ENCODE assay signal across 22 cellular contexts in genomic region chrX:48681539-48682183, GRCh38. TPM values are rescaled to one million over a fixed set of nuclear protein-coding genes. Genes with fewer than 3 reads are reported as not detected.
A peak's percentile ranks its signal among the peaks of the same experiment; 100 is the strongest.
DNase-seq lines count a peak whose midpoint lies in the region; ATAC-seq and TF ChIP-seq lines count a peak whose summit lies in the region.
"Had no signal": no experiment of that assay in that cellular context is flagged by ENCODE, and none has a peak within 500 bp of the region (broad histone marks: within the 10 kb centered on the region; RNA-seq: fewer than 3 reads in every experiment).

No MANE protein-coding gene starts in this region.

- H3K27ac Mint-ChIP-seq in activated CD8-positive, alpha-beta T cell treated with anti-CD3 and anti-CD28 coated beads for 36 hours, result peak overlapping the region; percentile 67
- H3K27ac Mint-ChIP-seq in activated CD8-positive, alpha-beta T cell treated with anti-CD3 and anti-CD28 coated beads, Interleukin-2, amount 10 ng/mL, durations not matched to agents 7 days and 5 days, result no peak overlapping the region
- H3K27ac Mint-ChIP-seq in CD14-positive monocyte (peak overlapping the region; percentile 94 to 99 (median 97)), memory B cell (no peak overlapping the region)
- H3K27ac Mint-ChIP-seq in activated CD4-positive, alpha-beta memory T cell treated with anti-CD3 and anti-CD28 coated beads, Interleukin-2, amount 10 ng/mL, durations not matched to agents 7 days and 5 days, result peak overlapping the region; percentile 26
- H3K27ac Mint-ChIP-seq: nephron had no signal

- peaks cover 52% of the 10 kb centered on the region for H3K4me1 Mint-ChIP-seq in activated CD8-positive, alpha-beta T cell treated with anti-CD3 and anti-CD28 coated beads for 36 hours (ENCODE audit: low read depth)
- H3K4me1 Mint-ChIP-seq in activated CD8-positive, alpha-beta T cell treated with anti-CD3 and anti-CD28 coated beads, Interleukin-2, amount 10 ng/mL, durations not matched to agents 7 days and 5 days (ENCODE audit: low read depth), result peaks cover 62% of the 10 kb centered on the region
- H3K4me1 Mint-ChIP-seq in CD14-positive monocyte, result peaks cover 75% of the 10 kb centered on the region
- peaks cover 72% of the 10 kb centered on the region for H3K4me1 Mint-ChIP-seq in activated CD4-positive, alpha-beta memory T cell treated with anti-CD3 and anti-CD28 coated beads, Interleukin-2, amount 10 ng/mL, durations not matched to agents 7 days and 5 days
- H3K4me1 Mint-ChIP-seq in memory B cell, result peaks cover 43% of the 10 kb centered on the region

- no peaks in the 10 kb centered on the region for H3K9me3 Mint-ChIP-seq in activated CD8-positive, alpha-beta T cell treated with anti-CD3 and anti-CD28 coated beads for 36 hours
- no peaks in the 10 kb centered on the region for H3K9me3 Mint-ChIP-seq in activated CD8-positive, alpha-beta T cell treated with anti-CD3 and anti-CD28 coated beads, Interleukin-2, amount 10 ng/mL, durations not matched to agents 7 days and 5 days (ENCODE audit: insufficient read depth)
- peaks cover 0 to 7% (median 2%) of the 10 kb centered on the region in 7 donors for H3K9me3 Mint-ChIP-seq in CD14-positive monocyte
- no peaks in the 10 kb centered on the region for H3K9me3 Mint-ChIP-seq in activated CD4-positive, alpha-beta memory T cell treated with anti-CD3 and anti-CD28 coated beads, Interleukin-2, amount 10 ng/mL, durations not matched to agents 7 days and 5 days
- H3K9me3 Mint-ChIP-seq in memory B cell, result no peaks in the 10 kb centered on the region

- no peak for ATAC-seq in activated CD8-positive, alpha-beta T cell treated with anti-CD3 and anti-CD28 coated beads for 36 hours
- no peak for ATAC-seq in activated CD8-positive, alpha-beta T cell treated with anti-CD3 and anti-CD28 coated beads, Interleukin-2, amount 10 ng/mL, durations not matched to agents 7 days and 5 days
- ATAC-seq in memory B cell (ENCODE audit: low read depth) (no peak), HG02884 (IDR thresholded peaks at IDR 0.05; ENCODE audit: unreplicated experiment) (no peak)
- ATAC-seq: SK-N-SH treated with all-trans-retinoic acid at 6 μM for 48 hours had no signal

- H3K27me3 Mint-ChIP-seq in activated CD8-positive, alpha-beta T cell treated with anti-CD3 and anti-CD28 coated beads for 36 hours, result no peaks in the 10 kb centered on the region
- no peaks in the 10 kb centered on the region for H3K27me3 Mint-ChIP-seq in activated CD8-positive, alpha-beta T cell treated with anti-CD3 and anti-CD28 coated beads, Interleukin-2, amount 10 ng/mL, durations not matched to agents 7 days and 5 days (ENCODE audit: low read depth)
- H3K27me3 Mint-ChIP-seq in CD14-positive monocyte (ENCODE audit: low read depth in 3 of 3), result peaks cover 0 to 7% (median 0%) of the 10 kb centered on the region in 3 donors
- H3K27me3 Mint-ChIP-seq in activated CD4-positive, alpha-beta memory T cell treated with anti-CD3 and anti-CD28 coated beads, Interleukin-2, amount 10 ng/mL, durations not matched to agents 7 days and 5 days, result no peaks in the 10 kb centered on the region
- H3K27me3 Mint-ChIP-seq in memory B cell, result no peaks in the 10 kb centered on the region

- H3K4me3 Mint-ChIP-seq in activated CD8-positive, alpha-beta T cell treated with anti-CD3 and anti-CD28 coated beads for 36 hours, result no peak overlapping the region
- H3K4me3 Mint-ChIP-seq in activated CD8-positive, alpha-beta T cell treated with anti-CD3 and anti-CD28 coated beads, Interleukin-2, amount 10 ng/mL, durations not matched to agents 7 days and 5 days, result no peak overlapping the region
- H3K4me3 Mint-ChIP-seq in CD14-positive monocyte (no peak overlapping the region), memory B cell (peak overlapping the region; percentile 75)
- H3K4me3 Mint-ChIP-seq in activated CD4-positive, alpha-beta memory T cell treated with anti-CD3 and anti-CD28 coated beads, Interleukin-2, amount 10 ng/mL, durations not matched to agents 7 days and 5 days, result no peak overlapping the region
- H3K4me3 Mint-ChIP-seq: brain, nephron had no signal

- CTCF ChIA-PET in activated CD8-positive, alpha-beta T cell treated with anti-CD3 and anti-CD28 coated beads for 36 hours (lab: Charles Lee), result no interaction called here
- CTCF ChIA-PET in activated CD8-positive, alpha-beta T cell treated with anti-CD3 and anti-CD28 coated beads, Interleukin-2, amount 10 ng/mL, durations not matched to agents 7 days and 5 days (lab: Charles Lee), result no interaction called here
- CTCF ChIA-PET in activated CD4-positive, alpha-beta memory T cell treated with anti-CD3 and anti-CD28 coated beads, Interleukin-2, amount 10 ng/mL, durations not matched to agents 7 days and 5 days (lab: Charles Lee), result no interaction called here

- POLR2A ChIA-PET in activated CD8-positive, alpha-beta T cell treated with anti-CD3 and anti-CD28 coated beads for 36 hours (lab: Charles Lee), result interaction anchor here (1.3 kb wide), 1 partner anchor 15 kb away, joined by 5 read pairs; the partner anchor contains the start of gene SUV39H1
- POLR2A ChIA-PET in activated CD8-positive, alpha-beta T cell treated with anti-CD3 and anti-CD28 coated beads, Interleukin-2, amount 10 ng/mL, durations not matched to agents 7 days and 5 days (lab: Charles Lee), result interaction anchor here (1.0 kb wide), 1 partner anchor 119 kb away, joined by 6 read pairs; no protein-coding TSS in a partner anchor
- POLR2A ChIA-PET in activated CD4-positive, alpha-beta memory T cell treated with anti-CD3 and anti-CD28 coated beads, Interleukin-2, amount 10 ng/mL, durations not matched to agents 7 days and 5 days (lab: Charles Lee), result no interaction called here

- H3K36me3 Mint-ChIP-seq in activated CD8-positive, alpha-beta T cell treated with anti-CD3 and anti-CD28 coated beads for 36 hours (ENCODE audit: low read depth), result peaks cover 29% of the 10 kb centered on the region
- peaks cover 39% of the 10 kb centered on the region for H3K36me3 Mint-ChIP-seq in activated CD8-positive, alpha-beta T cell treated with anti-CD3 and anti-CD28 coated beads, Interleukin-2, amount 10 ng/mL, durations not matched to agents 7 days and 5 days (ENCODE audit: low read depth)
- H3K36me3 Mint-ChIP-seq in CD14-positive monocyte, result peaks cover 23 to 25% of the 10 kb centered on the region in 2 donors
- H3K36me3 Mint-ChIP-seq in activated CD4-positive, alpha-beta memory T cell treated with anti-CD3 and anti-CD28 coated beads, Interleukin-2, amount 10 ng/mL, durations not matched to agents 7 days and 5 days (ENCODE audit: low read depth), result peaks cover 33% of the 10 kb centered on the region
- H3K36me3 Mint-ChIP-seq in memory B cell, result peaks cover 10% of the 10 kb centered on the region
- H3K36me3 Mint-ChIP-seq: brain had no signal

- intact Hi-C loops in activated CD8-positive, alpha-beta T cell treated with anti-CD3 and anti-CD28 coated beads for 36 hours (cut with micrococcal nuclease), result loop anchor here (5.0 kb wide), 1 partner anchor 56 kb away; no protein-coding TSS in a partner anchor
- intact Hi-C loops in CD14-positive monocyte (cut with micrococcal nuclease), result loop anchor here in 1 of 2 donors (10.0 kb wide), 1 partner anchor 233 kb away; the partner anchor contains the start of genes PIM2 and SLC35A2

- no peak for DNase-seq in activated CD8-positive, alpha-beta T cell treated with anti-CD3 and anti-CD28 coated beads for 36 hours
- DNase-seq in activated CD8-positive, alpha-beta T cell treated with anti-CD3 and anti-CD28 coated beads, Interleukin-2, amount 10 ng/mL, durations not matched to agents 7 days and 5 days, result no peak
- DNase-seq in CD14-positive monocyte (ENCODE audit: low spot score) (no peak), memory B cell (ENCODE audit: low spot score in 2 of 2) (no peak), NCI-H1417 (lab: John Stamatoyannopoulos, UW) (no peak)
- no peak for DNase-seq in activated CD4-positive, alpha-beta memory T cell treated with anti-CD3 and anti-CD28 coated beads, Interleukin-2, amount 10 ng/mL, durations not matched to agents 7 days and 5 days
- no peak for DNase-seq in activated effector memory CD4-positive, alpha-beta T cell treated with anti-CD3 and anti-CD28 coated beads, Interleukin-2, amount 50 U/mL, for 16 hours
- DNase-seq: activated effector memory CD4-positive, alpha-beta T cell treated with Interleukin-2 at 50 U/mL for 16 hours; DMS 273 treated with DMSO at 0.1 percent for 48 hours; GOT3; hypothalamus; mammary epithelial cell; NCI-H1048; NCI-H1694 treated with DMSO at 0.1 percent for 48 hours; NCI-H446; NCI-H748 treated with DMSO at 0.1 percent for 48 hours; Right ventricle myocardium superior; stimulated activated naive CD4-positive, alpha-beta T cell treated with Interleukin-2 at 50 U/mL for 16 hours had no signal

- no peak for TF ChIP-seq CTCF in activated CD8-positive, alpha-beta T cell treated with anti-CD3 and anti-CD28 coated beads for 36 hours (IDR thresholded peaks at IDR 0.05)
- no peak for TF ChIP-seq CTCF in CD14-positive monocyte (IDR thresholded peaks at IDR 0.05)

RNA-seq across cellular contexts. Expression of gene WAS, which starts 1.9 kb away (rescaled TPM):
- 10 to 100 TPM; 81.6 to 81.9 TPM for total RNA-seq in activated CD8-positive, alpha-beta T cell treated with anti-CD3 and anti-CD28 coated beads for 36 hours
- 100 to 1,000 TPM; 134 to 164 TPM for total RNA-seq in activated CD8-positive, alpha-beta T cell treated with anti-CD3 and anti-CD28 coated beads, Interleukin-2, amount 10 ng/mL, durations not matched to agents 7 days and 5 days
- 10 to 100 TPM; 22.8 to 38.0 TPM for polyA plus RNA-seq in CD14-positive monocyte
- 100 to 1,000 TPM; 156 to 157 TPM for total RNA-seq in activated CD4-positive, alpha-beta memory T cell treated with anti-CD3 and anti-CD28 coated beads, Interleukin-2, amount 10 ng/mL, durations not matched to agents 7 days and 5 days

RNA-seq across cellular contexts. Expression of gene SUV39H1, which starts 14.9 kb away (rescaled TPM):
- 10 to 100 TPM; 26.8 to 28.4 TPM for total RNA-seq in activated CD8-positive, alpha-beta T cell treated with anti-CD3 and anti-CD28 coated beads for 36 hours
- 10 to 100 TPM; 33.2 to 35.3 TPM for total RNA-seq in activated CD8-positive, alpha-beta T cell treated with anti-CD3 and anti-CD28 coated beads, Interleukin-2, amount 10 ng/mL, durations not matched to agents 7 days and 5 days
- polyA plus RNA-seq in CD14-positive monocyte, result 1 to 10 TPM; 2.9 to 3.4 TPM
- 10 to 100 TPM; 30.3 to 33.2 TPM for total RNA-seq in activated CD4-positive, alpha-beta memory T cell treated with anti-CD3 and anti-CD28 coated beads, Interleukin-2, amount 10 ng/mL, durations not matched to agents 7 days and 5 days

Comparison
In these comparisons a context has a peak if more than half of its experiments do, and no peak if none do; other contexts are left out.
1. H3K27ac Mint-ChIP-seq: peak in activated CD8-positive, alpha-beta T cell treated with anti-CD3 and anti-CD28 coated beads for 36 hours (single experiment), CD14-positive monocyte (7 of 7) and activated CD4-positive, alpha-beta memory T cell treated with anti-CD3 and anti-CD28 coated beads, Interleukin-2, amount 10 ng/mL, durations not matched to agents 7 days and 5 days (single experiment); none in activated CD8-positive, alpha-beta T cell treated with anti-CD3 and anti-CD28 coated beads, Interleukin-2, amount 10 ng/mL, durations not matched to agents 7 days and 5 days (single experiment) and memory B cell (single experiment).